In genomic region chr13:74052402-74052928, GRCh38 we compare ENCODE assay signal across 20 cellular contexts.
A peak's percentile ranks its signal among the peaks of the same experiment; 100 is the strongest.
DNase-seq lines count a peak whose midpoint lies in the region; ATAC-seq and TF ChIP-seq lines count a peak whose summit lies in the region.
"Had no signal": no experiment of that assay in that cellular context is flagged by ENCODE, and none has a peak within 500 bp of the region (broad histone marks: within the 10 kb centered on the region; RNA-seq: fewer than 3 reads in every experiment).

No MANE protein-coding gene starts in this region.

- TF ChIP-seq CTCF in right lobe of liver (IDR thresholded peaks at IDR 0.05) = no peak

- DNase-seq in NCI-H510A treated with DMSO at 0.1 percent for 48 hours (lab: John Stamatoyannopoulos, UW) (peak; percentile 0), NCI-H510A (lab: John Stamatoyannopoulos, UW) (no peak), right lobe of liver (no peak), NK-92 (lab: John Stamatoyannopoulos, UW; ENCODE audit: unreplicated experiment) (no peak), SW480 (ENCODE audit: low spot score) (no peak), GF-D8 (lab: John Stamatoyannopoulos, UW) (no peak)
- peak; percentile 20 for DNase-seq in stimulated activated naive CD8-positive, alpha-beta T cell treated with anti-CD3 and anti-CD28 coated beads, Interleukin-15, Interleukin-2, amounts not matched to agents 100 U/mL and 50 U/mL, for 24 hours
- DNase-seq in stimulated activated naive CD8-positive, alpha-beta T cell treated with anti-CD3 and anti-CD28 coated beads, Interleukin-15, amount 100 ng/mL, for 72 hours = no peak
- DNase-seq: 8988T; activated effector memory CD4-positive, alpha-beta T cell treated with anti-CD3 and anti-CD28 coated beads, Interleukin-2, amount 50 U/mL, for 16 hours; DMS153; mucosa of descending colon; NCI-H1092; NCI-H2107; NCI-H526 treated with DMSO at 0.1 percent for 48 hours; SIG-M5; WERI-Rb-1 had no signal

- no peak overlapping the region for H3K4me3 ChIP-seq in right lobe of liver
- H3K4me3 ChIP-seq: BLaER1 treated with 17β-estradiol and CSF1 and Interleukin-3, amounts not matched to agents 10 nM and 100 nM; coronary artery; mucosa of descending colon had no signal

- no peaks in the 10 kb centered on the region for H3K9me3 Mint-ChIP-seq in stimulated activated naive CD8-positive, alpha-beta T cell treated with anti-CD3 and anti-CD28 coated beads, Interleukin-15, amount 100 ng/mL, for 72 hours

- no peaks in the 10 kb centered on the region for H3K27me3 Mint-ChIP-seq in stimulated activated naive CD8-positive, alpha-beta T cell treated with anti-CD3 and anti-CD28 coated beads, Interleukin-15, amount 100 ng/mL, for 72 hours

- no peaks in the 10 kb centered on the region for H3K36me3 ChIP-seq in right lobe of liver
- H3K36me3 ChIP-seq: neutrophil, WERI-Rb-1 had no signal

- no peak overlapping the region for H3K4me3 Mint-ChIP-seq in stimulated activated naive CD8-positive, alpha-beta T cell treated with anti-CD3 and anti-CD28 coated beads, Interleukin-15, amount 100 ng/mL, for 72 hours

- intact Hi-C loops in right lobe of liver (cut with DNase I) = no loop called here

- ATAC-seq in stimulated activated naive CD8-positive, alpha-beta T cell treated with anti-CD3 and anti-CD28 coated beads, Interleukin-15, Interleukin-2, amounts not matched to agents 100 U/mL and 50 U/mL, for 24 hours = no peak
- no peak for ATAC-seq in stimulated activated naive CD8-positive, alpha-beta T cell treated with anti-CD3 and anti-CD28 coated beads, Interleukin-15, amount 100 ng/mL, for 72 hours
- peak in 3 of 4 donors; percentile 36 to 77 (median 58) for ATAC-seq in right lobe of liver
- ATAC-seq: mucosa of descending colon had no signal

- H3K27me3 ChIP-seq in right lobe of liver = no peaks in the 10 kb centered on the region
- H3K27me3 ChIP-seq: BLaER1 treated with 17β-estradiol and CSF1 and Interleukin-3, amounts not matched to agents 10 nM and 100 nM; neutrophil had no signal

- H3K9me3 ChIP-seq in right lobe of liver = no peaks in the 10 kb centered on the region
- H3K9me3 ChIP-seq: mucosa of descending colon, neutrophil had no signal

- peaks cover 0 to 11% (median 0%) of the 10 kb centered on the region in 4 donors for H3K4me1 ChIP-seq in right lobe of liver

- no peak overlapping the region for H3K27ac Mint-ChIP-seq in stimulated activated naive CD8-positive, alpha-beta T cell treated with anti-CD3 and anti-CD28 coated beads, Interleukin-15, amount 100 ng/mL, for 72 hours

- WGBS in right lobe of liver (ENCODE audit: insufficient coverage, low coverage, low lambda C conversion rate, missing lambda C conversion rate) = 49% methylated on average over 5 of the region's 5 CpGs

- H3K27ac ChIP-seq in right lobe of liver = peak overlapping the region in 1 of 3 donors; percentile 2
- H3K27ac ChIP-seq: coronary artery, neutrophil, WERI-Rb-1 had no signal

- no peak for TF ChIP-seq POLR2A in right lobe of liver (IDR thresholded peaks at IDR 0.05)

- peaks cover 81% of the 10 kb centered on the region for H3K4me1 Mint-ChIP-seq in stimulated activated naive CD8-positive, alpha-beta T cell treated with anti-CD3 and anti-CD28 coated beads, Interleukin-15, amount 100 ng/mL, for 72 hours

Comparison
In these comparisons a context has a peak if more than half of its experiments do, and no peak if none do; other contexts are left out.
1. DNase-seq: peak in NCI-H510A treated with DMSO at 0.1 percent for 48 hours (single experiment) and stimulated activated naive CD8-positive, alpha-beta T cell treated with anti-CD3 and anti-CD28 coated beads, Interleukin-15, Interleukin-2, amounts not matched to agents 100 U/mL and 50 U/mL, for 24 hours (single experiment); none in NCI-H510A (single experiment), stimulated activated naive CD8-positive, alpha-beta T cell treated with anti-CD3 and anti-CD28 coated beads, Interleukin-15, amount 100 ng/mL, for 72 hours (0 of 2), right lobe of liver (0 of 3), NK-92 (single experiment), SW480 (single experiment) and GF-D8 (single experiment).
2. ATAC-seq: peak in right lobe of liver (3 of 4); none in stimulated activated naive CD8-positive, alpha-beta T cell treated with anti-CD3 and anti-CD28 coated beads, Interleukin-15, Interleukin-2, amounts not matched to agents 100 U/mL and 50 U/mL, for 24 hours (single experiment) and stimulated activated naive CD8-positive, alpha-beta T cell treated with anti-CD3 and anti-CD28 coated beads, Interleukin-15, amount 100 ng/mL, for 72 hours (single experiment).